Comparison of ENCODE assay signal across 13 cellular contexts in genomic region chr12:50326636-50327284, GRCh38. TPM values are rescaled to one million over a fixed set of nuclear protein-coding genes. Genes with fewer than 3 reads are reported as not detected.
DNase-seq lines count a peak whose midpoint lies in the region; ATAC-seq and TF ChIP-seq lines count a peak whose summit lies in the region.
"Had no signal": no experiment of that assay in that cellular context is flagged by ENCODE, and none has a peak within 500 bp of the region (broad histone marks: within the 10 kb centered on the region; RNA-seq: fewer than 3 reads in every experiment).

No MANE protein-coding gene starts in this region.

- no peaks in the 10 kb centered on the region for H3K36me3 ChIP-seq in left lung
- H3K36me3 ChIP-seq: vagina had no signal

- H3K4me1 ChIP-seq in left lung, result no peaks in the 10 kb centered on the region

- H3K9me3 ChIP-seq in left lung, result no peaks in the 10 kb centered on the region
- H3K9me3 ChIP-seq: vagina had no signal

- TF ChIP-seq RAD21 in Ishikawa (IDR thresholded peaks at IDR 0.05; ENCODE audit: low read depth), result no peak

- no peak for TF ChIP-seq CTCF in 22Rv1 (IDR thresholded peaks at IDR 0.05)
- no peak for TF ChIP-seq CTCF in left lung (IDR thresholded peaks at IDR 0.05)

- intact Hi-C loops in left lung (cut with DNase I), result no loop called here

- DNase-seq in amniotic stem cell (lab: John Stamatoyannopoulos, UW), result peak; percentile 8
- peak in 1 of 2 donors; percentile 49 for DNase-seq in left lung
- no peak for DNase-seq in iPS-NIHi11 (ENCODE audit: low spot score)
- DNase-seq in T1000 (lab: John Stamatoyannopoulos, UW), result no peak
- DNase-seq in stimulated activated CD4-positive, alpha-beta T cell treated with anti-CD3 and anti-CD28 coated beads, Interleukin-2, amount 100 ng/mL, for 24 hours, result no peak
- DNase-seq in KG1 (lab: John Stamatoyannopoulos, UW), result no peak
- DNase-seq: activated T-cell treated with anti-CD3 and anti-CD28 coated beads, Interleukin-2, amount 50 U/mL, for 1 hour; C1 segment of cervical spinal cord; effector CD8-positive, alpha-beta T cell; NCI-H146 had no signal

- H3K27me3 ChIP-seq in left lung, result no peaks in the 10 kb centered on the region
- H3K27me3 ChIP-seq: vagina had no signal

- TF ChIP-seq EP300 in Ishikawa (IDR thresholded peaks at IDR 0.05; ENCODE audit: borderline replicate concordance), result no peak

- H3K4me3 ChIP-seq in left lung, result no peak overlapping the region
- H3K4me3 ChIP-seq: vagina had no signal

- peak overlapping the region; percentile 44 for H3K27ac ChIP-seq in 22Rv1
- H3K27ac ChIP-seq in left lung, result peak overlapping the region in 1 of 2 donors; percentile 21
- H3K27ac ChIP-seq: vagina had no signal

- peak; percentile 89 for ATAC-seq in left lung

TF ChIP-seq in Ishikawa, 13 proteins besides CTCF, POLR2A, EP300 and RAD21:
- TF ChIP-seq EGR1 (IDR thresholded peaks at IDR 0.05) (no peak), TAF1 (IDR thresholded peaks at IDR 0.05; ENCODE audit: low read depth) (no peak), TCF12 (IDR thresholded peaks at IDR 0.05; ENCODE audit: low read depth) (no peak), NFIC (IDR thresholded peaks at IDR 0.05) (peak; percentile 73), CEBPB (IDR thresholded peaks at IDR 0.05) (peak; percentile 68)

RNA-seq across cellular contexts. Expression of gene LIMA1, which starts 43.4 kb away (rescaled TPM):
- total RNA-seq in left lung, result 10 to 100 TPM; 82.3 to 84.1 TPM
